ENCODE assay signal across 8 cellular contexts in the genomic region with DNA sequence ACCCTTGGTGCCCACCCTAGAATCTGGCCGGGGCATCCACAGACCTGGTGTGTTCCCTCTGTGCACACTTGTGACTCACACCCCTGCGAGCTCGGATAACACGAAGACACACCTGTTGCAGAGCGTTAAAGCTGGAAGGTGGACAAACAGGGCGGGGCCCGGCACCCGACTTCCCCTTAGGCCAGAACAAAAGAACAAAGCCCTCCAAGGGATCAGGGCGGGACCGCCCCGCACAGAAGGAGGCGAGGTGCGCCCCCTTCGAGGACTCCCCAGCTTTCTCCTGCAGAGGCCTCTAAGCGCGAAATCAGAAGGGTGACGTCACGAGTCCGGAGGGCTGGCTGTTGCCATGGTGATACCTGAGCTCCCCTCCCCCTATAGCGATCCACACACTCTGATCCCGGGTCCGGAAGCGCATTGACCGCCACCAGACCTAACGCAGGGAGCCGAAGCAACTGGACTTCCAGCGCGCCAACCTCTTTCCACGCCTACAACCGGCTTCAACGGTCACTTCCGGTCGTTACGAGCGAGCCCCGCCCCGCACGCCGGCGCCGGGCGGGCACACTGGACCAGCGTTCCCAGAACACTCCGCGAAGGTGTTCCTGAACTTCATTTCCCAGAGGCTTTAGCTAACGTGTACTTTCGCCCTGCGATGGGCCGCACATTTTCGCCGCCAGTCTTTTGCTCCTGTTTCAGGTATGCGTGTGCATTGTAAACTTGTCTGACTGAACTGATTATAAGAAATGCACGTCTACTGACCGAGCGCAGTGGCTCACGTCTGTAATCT. TPM values are rescaled to one million over a fixed set of nuclear protein-coding genes. Genes with fewer than 3 reads are reported as not detected.
A peak's percentile ranks its signal among the peaks of the same experiment; 100 is the strongest.
DNase-seq lines count a peak whose midpoint lies in the region; TF ChIP-seq lines count a peak whose summit lies in the region.

A gene (minus strand): TSS at position 489 of the 784 bp plus-strand sequence. CDS start 811 bp downstream, outside the sequence.

- TF ChIP-seq CTCF in GM06990 (IDR thresholded peaks at IDR 0.05; ENCODE audit: insufficient read depth, low read length, poor library complexity, severe bottlenecking) = peak; percentile 17
- TF ChIP-seq CTCF in HFFc6 (IDR thresholded peaks at IDR 0.05) = no peak; the same call in 1 of the 2 replicates
- TF ChIP-seq CTCF in NB4 (IDR thresholded peaks at IDR 0.05; ENCODE audit: low read depth, low read length) = peak; percentile 1

- peak; percentile 54 for TF ChIP-seq POLR2A in NB4 (IDR thresholded peaks at IDR 0.05; ENCODE audit: extremely low read depth, insufficient read length)

- H3K27ac Mint-ChIP-seq in HFFc6 = peak within 1 kb of the TSS; percentile 83

- peak within 1 kb of the TSS; percentile 59 for H3K27ac ChIP-seq in SK-N-MC
- H3K27ac ChIP-seq in temporal lobe (ENCODE audit: low read depth, low read length) = peak within 1 kb of the TSS; percentile 63

- DNase-seq in GM06990 (ENCODE audit: extremely low read depth, insufficient read length) = peak; percentile 99
- DNase-seq in HFFc6 = peak; percentile 97
- peak; percentile 99 for DNase-seq in NB4 (ENCODE audit: low read depth)
- DNase-seq in SK-N-MC (ENCODE audit: low read depth, low spot score) = peak; percentile 57
- DNase-seq in activated naive CD4-positive, alpha-beta T cell treated with anti-CD3 and anti-CD28 coated beads, Interleukin-2, amount 50 U/mL, for 16 hours = peak; percentile 82
- peak; percentile 94 for DNase-seq in globus pallidus (ENCODE audit: low spot score)
- peak in 55 of 56 donors; percentile 47 to 96 (median 90) for DNase-seq in nucleus accumbens (lab: John Stamatoyannopoulos, UW)

- no peaks in the 10 kb centered on the region for H3K36me3 ChIP-seq in GM06990 (ENCODE audit: control insufficient read depth, insufficient read depth, low read length)
- peaks cover 39% of the 10 kb centered on the region for H3K36me3 ChIP-seq in SK-N-MC (ENCODE audit: insufficient read depth, low read length)

- peaks cover 45% of the 10 kb centered on the region for H3K4me1 Mint-ChIP-seq in HFFc6 (ENCODE audit: low read depth)

- peak within 1 kb of the TSS; percentile 92 for H3K4me3 Mint-ChIP-seq in HFFc6

- H3K9ac ChIP-seq in SK-N-MC (ENCODE audit: insufficient read length) = peak within 1 kb of the TSS; percentile 83

- peaks cover 28% of the 10 kb centered on the region for H3K36me3 Mint-ChIP-seq in HFFc6 (ENCODE audit: low read depth)

- peaks cover 18% of the 10 kb centered on the region; the same call in 1 of the 2 replicates for H3K9me3 ChIP-seq in SK-N-MC (ENCODE audit: low read depth, low read length)

- no peaks in the 10 kb centered on the region for H3K9me3 Mint-ChIP-seq in HFFc6

- peaks cover 7% of the 10 kb centered on the region for H3K27me3 Mint-ChIP-seq in HFFc6 (ENCODE audit: insufficient read depth)

- no peaks in the 10 kb centered on the region for H3K27me3 ChIP-seq in GM06990 (replicated peaks; ENCODE audit: control insufficient read depth, insufficient read depth, low read length)

- H3K4me3 ChIP-seq in GM06990 (replicated peaks; ENCODE audit: low read depth, low read length) (peak within 1 kb of the TSS; percentile 85), NB4 (ENCODE audit: low read depth, low read length) (peak within 1 kb of the TSS; percentile 96), SK-N-MC (peak within 1 kb of the TSS; percentile 97)

RNA-seq across cellular contexts. Expression of the gene that starts here (rescaled TPM):
- total RNA-seq in HFFc6 (2021; fragmentation: NEBNext Ultra II Directional; extraction: Animal tissue kit (Norgen Biotek cat#: 25700)) = 1 to 10 TPM; 3.8 to 5.2 (median 4.1) TPM
- 22.9 TPM for total RNA-seq in temporal lobe

Comparison
In these comparisons a context has a peak if more than half of its experiments do, and no peak if none do; other contexts are left out.
1. Peak in every context shown above with its lines: DNase-seq, H3K4me3 ChIP-seq and H3K27ac ChIP-seq.